In the genomic region with DNA sequence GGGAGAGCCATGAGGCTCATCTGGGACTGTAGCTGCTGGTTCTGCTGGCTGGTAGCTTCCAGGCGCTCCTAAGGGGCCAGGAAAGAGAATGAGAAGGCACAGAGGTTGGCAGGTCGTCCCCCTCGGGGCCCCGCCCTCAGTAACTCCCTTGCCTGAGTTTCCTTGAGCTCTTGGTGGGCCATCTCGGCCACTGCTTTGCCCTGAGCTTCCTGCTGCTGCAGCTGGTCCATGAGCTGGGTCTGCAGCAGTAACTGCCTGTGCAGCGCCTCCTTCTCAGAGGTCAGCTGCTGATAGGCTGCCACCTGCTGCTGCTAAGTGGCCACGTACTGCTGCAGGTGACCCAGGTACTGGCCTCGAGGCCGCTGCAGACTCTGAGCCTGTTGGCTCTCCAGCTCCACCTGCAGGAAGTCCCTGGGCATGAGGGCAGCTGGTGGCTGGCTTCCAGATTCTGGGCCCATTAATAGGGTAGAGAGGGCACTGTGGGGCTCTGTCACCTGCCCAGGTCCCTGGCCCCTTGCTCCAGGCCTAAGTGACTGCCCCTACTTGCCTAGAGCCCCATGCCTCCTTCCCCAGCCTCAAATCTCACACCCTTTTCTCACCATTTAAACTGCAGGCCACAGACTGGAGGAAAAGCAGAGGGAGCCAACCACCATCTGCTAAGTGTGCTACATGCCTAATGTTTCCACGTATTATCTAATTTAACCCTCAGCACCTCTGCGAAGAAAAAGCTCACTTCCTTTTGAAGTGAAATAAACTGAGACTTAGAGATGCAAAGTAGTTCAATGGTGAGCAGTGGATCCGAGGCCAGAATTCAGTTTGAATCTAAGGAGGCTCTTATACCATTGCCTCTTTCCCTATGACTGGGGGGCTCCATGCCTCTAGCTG, we compare ENCODE assay signal across 8 cellular contexts. TPM values are rescaled to one million over a fixed set of nuclear protein-coding genes. Genes with fewer than 3 reads are reported as not detected.
A peak's percentile ranks its signal among the peaks of the same experiment; 100 is the strongest.
DNase-seq lines count a peak whose midpoint lies in the region; ATAC-seq and TF ChIP-seq lines count a peak whose summit lies in the region.

No MANE protein-coding gene starts in this region.

- H3K36me3 Mint-ChIP-seq in neural crest cell (ENCODE audit: low read depth) = no peaks in the 10 kb centered on the region

- DNase-seq in Ammon's horn (ENCODE audit: low spot score) = peak; percentile 31
- peak; percentile 22 for DNase-seq in NCI-H226
- peak; percentile 73 for DNase-seq in activated CD8-positive, alpha-beta memory T cell treated with anti-CD3 and anti-CD28 coated beads for 24 hours
- peak; percentile 31 for DNase-seq in neural crest cell (ENCODE audit: low read depth, low spot score)
- no peak for DNase-seq in GM19238 (ENCODE audit: insufficient read length, low spot score)
- no peak for DNase-seq in GF-D8 (lab: John Stamatoyannopoulos, UW)

- H3K4me1 Mint-ChIP-seq in neural crest cell = no peaks in the 10 kb centered on the region

- H3K27ac Mint-ChIP-seq in neural crest cell (ENCODE audit: unreplicated experiment) = no peak overlapping the region

- TF ChIP-seq CTCF in neural crest cell (conservative IDR thresholded peaks at IDR 0.05) = peak; percentile 78

- peaks cover 41% of the 10 kb centered on the region for H3K27me3 Mint-ChIP-seq in neural crest cell (ENCODE audit: low read depth)

- ATAC-seq in GM21576 (IDR thresholded peaks at IDR 0.05; ENCODE audit: unreplicated experiment) (peak; percentile 56), esophagus mucosa (peak; percentile 88)

- H3K4me3 Mint-ChIP-seq in neural crest cell = no peak overlapping the region

- no peaks in the 10 kb centered on the region for H3K9me3 Mint-ChIP-seq in neural crest cell

RNA-seq across cellular contexts. Expression of gene VPS33B, which starts 10.8 kb away (rescaled TPM):
- total RNA-seq in esophagus mucosa (13.4 TPM), neural crest cell (19.2 and 20.5 TPM in 2 replicates)

RNA-seq across cellular contexts. Expression of gene PRC1, which starts 38.8 kb away (rescaled TPM):
- 49.4 TPM for total RNA-seq in esophagus mucosa
- total RNA-seq in neural crest cell = 160 and 161 TPM in 2 replicates

Comparison
In these comparisons a context has a peak if more than half of its experiments do, and no peak if none do; other contexts are left out.
1. DNase-seq: peak in Ammon's horn (single experiment), NCI-H226 (single experiment), activated CD8-positive, alpha-beta memory T cell treated with anti-CD3 and anti-CD28 coated beads for 24 hours (single experiment) and neural crest cell (single experiment); none in GM19238 (single experiment) and GF-D8 (single experiment).